9 cellular contexts compared by ENCODE assay signal in the genomic region with DNA sequence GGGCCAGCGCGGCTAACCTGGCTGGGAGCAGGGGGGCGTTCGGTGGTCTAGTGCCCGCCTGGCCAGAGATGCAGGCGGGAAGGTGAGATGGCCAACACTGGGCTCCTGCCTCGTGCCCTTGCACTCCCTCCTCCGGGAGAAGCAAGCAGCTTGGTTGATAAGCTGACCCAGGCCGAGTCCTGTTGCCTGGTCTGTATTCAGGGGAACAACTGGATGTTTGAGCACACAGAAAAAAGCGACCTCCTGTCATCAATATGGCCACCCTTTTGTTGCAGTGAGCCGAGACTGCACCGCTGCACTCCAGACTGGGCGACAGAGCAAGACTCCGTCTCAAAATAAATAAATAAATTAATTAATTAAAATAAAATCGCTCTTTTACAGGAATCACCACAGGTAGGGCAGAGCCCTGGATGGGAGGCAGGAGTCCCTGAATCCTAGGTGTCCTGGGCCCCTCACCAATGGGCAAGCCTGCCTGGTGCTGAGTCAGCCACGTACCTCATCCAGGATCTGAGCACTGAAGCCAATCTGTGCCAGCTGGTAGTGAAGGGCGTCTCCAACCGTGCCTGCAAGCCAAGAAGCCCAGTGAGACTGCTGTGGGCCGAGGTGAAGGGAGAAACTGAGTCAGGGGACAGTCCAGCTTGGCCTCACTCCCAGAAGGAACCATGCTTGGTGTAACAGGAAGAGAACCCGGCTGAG. TPM values are rescaled to one million over a fixed set of nuclear protein-coding genes. Genes with fewer than 3 reads are reported as not detected.
DNase-seq lines count a peak whose midpoint lies in the region; ATAC-seq and TF ChIP-seq lines count a peak whose summit lies in the region.
"Had no signal": no experiment of that assay in that cellular context is flagged by ENCODE, and none has a peak within 500 bp of the region (broad histone marks: within the 10 kb centered on the region; RNA-seq: fewer than 3 reads in every experiment).

No MANE protein-coding gene starts in this region.

- H3K4me3 ChIP-seq in left lung = peak overlapping the region; percentile 24 to 42
- H3K4me3 ChIP-seq in transverse colon = peak overlapping the region; percentile 8 to 60 (median 33)

- H3K36me3 ChIP-seq in left lung = no peaks in the 10 kb centered on the region
- H3K36me3 ChIP-seq in transverse colon = no peaks in the 10 kb centered on the region

- H3K27ac ChIP-seq in left lung (peak overlapping the region in 1 of 2 donors; percentile 63), transverse colon (peak overlapping the region; percentile 70 to 78 (median 74))

- TF ChIP-seq POLR2A in transverse colon (IDR thresholded peaks at IDR 0.05) = no peak

- in situ Hi-C loops in transverse colon (cut with MboI; ENCODE audit: low pct_ligation_motif_present in 1 of 4, low pct_unique_long_range_greater_than_20kb in 1 of 4, low sequenced_read_pairs in 3 of 4) = no loop called here

- H3K4me1 ChIP-seq in left lung = peaks cover 0 to 12% of the 10 kb centered on the region in 2 donors
- H3K4me1 ChIP-seq in transverse colon = peaks cover 0 to 10% (median 4%) of the 10 kb centered on the region in 4 donors

- H3K27ac Mint-ChIP-seq in activated T-cell treated with anti-CD3 and anti-CD28 coated beads, Interleukin-2, amount 50 U/mL, for 72 hours = no peak overlapping the region
- no peak overlapping the region for H3K27ac Mint-ChIP-seq in activated CD8-positive, alpha-beta T cell treated with anti-CD3 and anti-CD28 coated beads for 36 hours

- no peak for TF ChIP-seq CTCF in activated CD8-positive, alpha-beta T cell treated with anti-CD3 and anti-CD28 coated beads for 36 hours (IDR thresholded peaks at IDR 0.05)
- no peak for TF ChIP-seq CTCF in left lung (IDR thresholded peaks at IDR 0.05)
- TF ChIP-seq CTCF in transverse colon (IDR thresholded peaks at IDR 0.05) = no peak

- 66 to 73% methylated on average over 2 to 14 of the region's 20 CpGs for WGBS in transverse colon (ENCODE audit: low coverage in 1 of 2), 2 donors

- H3K27me3 Mint-ChIP-seq in activated T-cell treated with anti-CD3 and anti-CD28 coated beads, Interleukin-2, amount 50 U/mL, for 72 hours (ENCODE audit: low read depth) = peaks cover 7% of the 10 kb centered on the region
- H3K27me3 Mint-ChIP-seq in activated CD8-positive, alpha-beta T cell treated with anti-CD3 and anti-CD28 coated beads for 36 hours = peaks cover 3% of the 10 kb centered on the region

- peaks cover 13% of the 10 kb centered on the region for H3K4me1 Mint-ChIP-seq in activated T-cell treated with anti-CD3 and anti-CD28 coated beads, Interleukin-2, amount 50 U/mL, for 72 hours (ENCODE audit: low read depth)
- peaks cover 22% of the 10 kb centered on the region for H3K4me1 Mint-ChIP-seq in activated CD8-positive, alpha-beta T cell treated with anti-CD3 and anti-CD28 coated beads for 36 hours (ENCODE audit: low read depth)

- H3K9me3 ChIP-seq in left lung (peaks cover 0 to 6% of the 10 kb centered on the region in 2 donors), transverse colon (no peaks in the 10 kb centered on the region)

- no peak for ATAC-seq in activated T-cell treated with anti-CD3 and anti-CD28 coated beads, Interleukin-2, amount 50 U/mL, for 72 hours (replicated peaks in 1 of 2)
- ATAC-seq in activated CD8-positive, alpha-beta T cell treated with anti-CD3 and anti-CD28 coated beads for 36 hours = no peak
- no peak for ATAC-seq in left lung

- H3K9me3 Mint-ChIP-seq in activated T-cell treated with anti-CD3 and anti-CD28 coated beads, Interleukin-2, amount 50 U/mL, for 72 hours = peaks cover 6 to 7% of the 10 kb centered on the region in 2 donors
- H3K9me3 Mint-ChIP-seq in activated CD8-positive, alpha-beta T cell treated with anti-CD3 and anti-CD28 coated beads for 36 hours = peaks cover 11% of the 10 kb centered on the region

- POLR2A ChIA-PET in activated CD8-positive, alpha-beta T cell treated with anti-CD3 and anti-CD28 coated beads for 36 hours (lab: Charles Lee) = interaction anchor here (0.7 to 1.2 kb wide), 3 partner anchors 8 to 959 kb away, joined by 3 to 4 read pairs (median 3); no protein-coding TSS in a partner anchor

- DNase-seq in activated T-cell treated with anti-CD3 and anti-CD28 coated beads, Interleukin-2, amount 50 U/mL, for 72 hours = no peak
- no peak for DNase-seq in activated T-cell treated with anti-CD3 and anti-CD28 coated beads, Interleukin-2, amount 50 U/mL, for 48 hours
- DNase-seq in activated CD8-positive, alpha-beta T cell treated with anti-CD3 and anti-CD28 coated beads for 36 hours = no peak
- DNase-seq in left lung (no peak), transverse colon (no peak), SIG-M5 treated with dmso at 0.1 percent for 504 hours (lab: John Stamatoyannopoulos, UW; ENCODE audit: unreplicated experiment) (no peak), 8988T (no peak), NCI-H2196 treated with DMSO at 0.1 percent for 48 hours (lab: John Stamatoyannopoulos, UW; ENCODE audit: unreplicated experiment) (no peak)
- DNase-seq: C1 segment of cervical spinal cord had no signal

- peaks cover 7 to 8% of the 10 kb centered on the region in 2 donors for H3K36me3 Mint-ChIP-seq in activated T-cell treated with anti-CD3 and anti-CD28 coated beads, Interleukin-2, amount 50 U/mL, for 72 hours (ENCODE audit: insufficient read depth in 2 of 2)
- H3K36me3 Mint-ChIP-seq in activated CD8-positive, alpha-beta T cell treated with anti-CD3 and anti-CD28 coated beads for 36 hours (ENCODE audit: low read depth) = peaks cover 10% of the 10 kb centered on the region

- H3K4me3 Mint-ChIP-seq in activated T-cell treated with anti-CD3 and anti-CD28 coated beads, Interleukin-2, amount 50 U/mL, for 72 hours = peak overlapping the region; percentile 64
- peak overlapping the region; percentile 34 for H3K4me3 Mint-ChIP-seq in activated CD8-positive, alpha-beta T cell treated with anti-CD3 and anti-CD28 coated beads for 36 hours

- intact Hi-C loops in activated CD8-positive, alpha-beta T cell treated with anti-CD3 and anti-CD28 coated beads for 36 hours (cut with micrococcal nuclease) = no loop called here
- intact Hi-C loops in left lung (cut with DNase I) = no loop called here
- intact Hi-C loops in transverse colon (cut with DNase I; ENCODE audit: low total_unique reads) = no loop called here

- CTCF ChIA-PET in activated CD8-positive, alpha-beta T cell treated with anti-CD3 and anti-CD28 coated beads for 36 hours (lab: Charles Lee) = interaction anchor here (1.3 to 4.7 kb wide), 3 partner anchors 10 to 90 kb away, joined by 3 to 24 read pairs (median 4); a partner anchor contains a TSS

- TF ChIP-seq EP300 in transverse colon (IDR thresholded peaks at IDR 0.05; ENCODE audit: low read depth) = no peak

- H3K27me3 ChIP-seq in left lung (peaks cover 0 to 14% of the 10 kb centered on the region in 2 donors), transverse colon (no peaks in the 10 kb centered on the region)

RNA-seq across cellular contexts. Expression of a gene that starts 31.8 kb away (rescaled TPM):
- 10 to 100 TPM; 23.2 to 25.7 TPM for total RNA-seq in activated T-cell treated with anti-CD3 and anti-CD28 coated beads, Interleukin-2, amount 50 U/mL, for 72 hours
- 10 to 100 TPM; 20.7 to 21.3 TPM for total RNA-seq in activated CD8-positive, alpha-beta T cell treated with anti-CD3 and anti-CD28 coated beads for 36 hours
- total RNA-seq in left lung (1 to 10 TPM; 1.9 TPM), transverse colon (1 to 10 TPM in 1 of 4 donors, under 1 TPM in 2, not detected in 1; 0.14 to 2.4 (median 0.64) TPM)

RNA-seq across cellular contexts. Expression of a gene that starts 45.5 kb away (rescaled TPM):
- 10 to 100 TPM; 62.1 to 86.3 TPM for total RNA-seq in activated T-cell treated with anti-CD3 and anti-CD28 coated beads, Interleukin-2, amount 50 U/mL, for 72 hours
- 10 to 100 TPM; 31.8 to 32.4 TPM for total RNA-seq in activated CD8-positive, alpha-beta T cell treated with anti-CD3 and anti-CD28 coated beads for 36 hours
- total RNA-seq in left lung (10 to 100 TPM; 21.0 to 30.5 TPM), transverse colon (10 to 100 TPM in 2 of 4 donors, 1 to 10 TPM in 2; 2.8 to 23.1 (median 14.5) TPM)

RNA-seq across cellular contexts. Expression of a gene that starts 59.5 kb away (rescaled TPM):
- total RNA-seq in activated T-cell treated with anti-CD3 and anti-CD28 coated beads, Interleukin-2, amount 50 U/mL, for 72 hours = 10 to 100 TPM; 46.5 to 60.1 TPM
- 10 to 100 TPM; 35.7 to 39.5 TPM for total RNA-seq in activated CD8-positive, alpha-beta T cell treated with anti-CD3 and anti-CD28 coated beads for 36 hours
- total RNA-seq in left lung (1 to 10 TPM; 1.1 to 2.1 TPM), transverse colon (10 to 100 TPM in 1 of 4 donors, 1 to 10 TPM in 1, under 1 TPM in 2; 0.68 to 11.4 (median 2.1) TPM)

Comparison
In these comparisons a context has a peak if more than half of its experiments do, and no peak if none do; other contexts are left out.
1. RNA of a gene that starts 31.8 kb away (total RNA-seq): 23.2 to 25.7 TPM in activated T-cell treated with anti-CD3 and anti-CD28 coated beads, Interleukin-2, amount 50 U/mL, for 72 hours and 20.7 to 21.3 TPM in activated CD8-positive, alpha-beta T cell treated with anti-CD3 and anti-CD28 coated beads for 36 hours; 1.9 TPM in left lung and 0.14 to 2.4 TPM in transverse colon; every median in the first group is over 4 times any median in the second.